13 cellular contexts compared by ENCODE assay signal in the genomic region with DNA sequence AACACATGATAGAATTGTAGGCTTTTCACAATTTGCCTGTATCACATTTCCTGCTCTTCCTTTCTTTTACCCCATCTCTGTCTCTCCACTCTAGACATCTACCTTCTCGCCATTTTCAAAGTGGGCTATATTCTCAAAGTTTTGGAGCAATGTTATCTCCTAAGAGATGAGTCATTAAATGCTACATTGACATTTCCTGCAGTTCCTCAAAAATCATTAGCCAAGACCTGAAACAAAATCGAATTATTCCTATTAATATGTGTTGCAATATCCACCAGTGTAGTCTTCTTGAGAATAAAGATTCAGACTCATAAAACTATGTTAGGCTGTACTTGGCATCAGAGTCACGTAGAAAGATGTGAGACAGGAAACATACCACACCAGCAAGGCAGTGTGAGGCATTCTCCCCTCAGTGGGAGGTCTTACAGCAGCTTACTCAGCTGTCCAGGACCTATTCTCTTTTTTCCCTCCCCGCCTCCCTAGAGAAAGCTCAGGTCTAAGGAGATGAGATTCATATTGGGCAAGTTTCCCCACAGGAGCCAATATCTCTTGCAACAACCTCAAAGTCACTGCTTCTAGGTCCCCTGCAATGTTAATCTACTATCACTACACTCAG. TPM values are rescaled to one million over a fixed set of nuclear protein-coding genes. Genes with fewer than 3 reads are reported as not detected.
A peak's percentile ranks its signal among the peaks of the same experiment; 100 is the strongest.
DNase-seq lines count a peak whose midpoint lies in the region.
"Had no signal": no experiment of that assay in that cellular context is flagged by ENCODE, and none has a peak within 500 bp of the region (broad histone marks: within the 10 kb centered on the region; RNA-seq: fewer than 3 reads in every experiment).

No MANE protein-coding gene starts in this region.

- DNase-seq in EL (peak; percentile 78), OCI-M1 (lab: John Stamatoyannopoulos, UW) (peak; percentile 22), fibroblast of gingiva (ENCODE audit: low read depth) (peak; percentile 65), myocyte (ENCODE audit: low read depth) (peak; percentile 30), NCI-H1048 (lab: John Stamatoyannopoulos, UW) (no peak), islet precursor cell (no peak), RKO (ENCODE audit: low spot score) (no peak), COLO668 (lab: John Stamatoyannopoulos, UW; ENCODE audit: unreplicated experiment) (no peak)
- DNase-seq: activated CD4-positive, alpha-beta T cell treated with anti-CD3 and anti-CD28 coated beads for 4 hours; activated naive CD4-positive, alpha-beta T cell treated with anti-CD3 and anti-CD28 coated beads, Interleukin-2, amount 10 ng/mL, durations not matched to agents 7 days and 5 days; Calu3; NCI-H1436 treated with DMSO at 0.1 percent for 48 hours; sigmoid colon had no signal

RNA-seq across cellular contexts. Expression of a gene that starts 38.8 kb away (rescaled TPM):
- 4.1 and 5.6 TPM in 2 replicates for total RNA-seq in myocyte
- polyA plus RNA-seq in myocyte (2012), result 1.8 TPM

Comparison
In these comparisons a context has a peak if more than half of its experiments do, and no peak if none do; other contexts are left out.
1. DNase-seq: peak in EL (single experiment), OCI-M1 (single experiment), fibroblast of gingiva (single experiment) and myocyte (single experiment); none in NCI-H1048 (single experiment), islet precursor cell (single experiment), RKO (single experiment) and COLO668 (single experiment).